Comparison of ENCODE assay signal across 20 cellular contexts in genomic region chr1:46551597-46552095, GRCh38. TPM values are rescaled to one million over a fixed set of nuclear protein-coding genes. Genes with fewer than 3 reads are reported as not detected.
"Had no signal": no experiment of that assay in that cellular context is flagged by ENCODE, and none has a peak within 500 bp of the region (broad histone marks: within the 10 kb centered on the region; RNA-seq: fewer than 3 reads in every experiment).

TSS of gene KNCN (minus strand) at chr1:46551647. CDS start at chr1:46551215, 432 bp downstream.

- H3K9me3 ChIP-seq: breast epithelium, gastrocnemius medialis, heart right ventricle, lower lobe of right lung, tibial artery, uterus had no signal

- H3K4me1 Mint-ChIP-seq: mesothelial cell of epicardium had no signal

- H3K79me2 ChIP-seq: parathyroid adenoma had no signal

- H3K36me3 ChIP-seq: breast epithelium, gastrocnemius medialis, heart right ventricle, lower lobe of right lung, tibial artery, uterus had no signal

- H3K9me3 Mint-ChIP-seq: activated naive CD8-positive, alpha-beta T cell treated with anti-CD3 and anti-CD28 coated beads for 36 hours; mesothelial cell of epicardium; stimulated activated memory B cell treated with anti-CD40 and anti-IgM and Interleukin-4, amounts not matched to agents 10 μg/mL and 1 μg/mL and 100 μg/mL, for 72 hours had no signal

- H3K4me1 ChIP-seq: breast epithelium, gastrocnemius medialis, lower lobe of right lung, parathyroid adenoma, tibial artery, uterus had no signal

- H3K27ac Mint-ChIP-seq: mesothelial cell of epicardium; stimulated activated memory B cell treated with anti-CD40 and anti-IgM and Interleukin-4, amounts not matched to agents 10 μg/mL and 1 μg/mL and 100 μg/mL, for 72 hours had no signal

- ATAC-seq: activated CD4-positive, CD25-positive, alpha-beta regulatory T cell treated with anti-CD3 and anti-CD28 coated beads, Interleukin-2, amount 50 U/mL, for 24 hours; activated CD8-positive, alpha-beta memory T cell treated with anti-CD3 and anti-CD28 coated beads, Interleukin-2, amount 10 ng/mL, durations not matched to agents 7 days and 5 days; gastrocnemius medialis; heart right ventricle; lower lobe of right lung; stimulated activated memory B cell treated with anti-CD40 and anti-IgM and Interleukin-4, amounts not matched to agents 10 μg/mL and 1 μg/mL and 100 μg/mL, for 72 hours had no signal

- DNase-seq: activated CD8-positive, alpha-beta memory T cell treated with anti-CD3 and anti-CD28 coated beads, Interleukin-2, amount 10 ng/mL, durations not matched to agents 7 days and 5 days; activated naive CD8-positive, alpha-beta T cell treated with anti-CD3 and anti-CD28 coated beads for 36 hours; activated T-cell treated with anti-CD3 and anti-CD28 coated beads, Interleukin-2, amount 50 U/mL, for 1 hour; anterior cingulate cortex; dermis blood vessel endothelial cell; gastrocnemius medialis; heart right ventricle; lower lobe of right lung; T-helper 9 cell; uterus had no signal

- H3K27me3 ChIP-seq: uterus had no signal

- H3K4me3 Mint-ChIP-seq: activated CD8-positive, alpha-beta memory T cell treated with anti-CD3 and anti-CD28 coated beads, Interleukin-2, amount 10 ng/mL, durations not matched to agents 7 days and 5 days; activated naive CD8-positive, alpha-beta T cell treated with anti-CD3 and anti-CD28 coated beads for 36 hours; mesothelial cell of epicardium; stimulated activated memory B cell treated with anti-CD40 and anti-IgM and Interleukin-4, amounts not matched to agents 10 μg/mL and 1 μg/mL and 100 μg/mL, for 72 hours had no signal

- H3K9ac ChIP-seq: parathyroid adenoma had no signal

- H3K36me3 Mint-ChIP-seq: activated CD8-positive, alpha-beta memory T cell treated with anti-CD3 and anti-CD28 coated beads, Interleukin-2, amount 10 ng/mL, durations not matched to agents 7 days and 5 days; activated naive CD8-positive, alpha-beta T cell treated with anti-CD3 and anti-CD28 coated beads for 36 hours; mesothelial cell of epicardium; stimulated activated memory B cell treated with anti-CD40 and anti-IgM and Interleukin-4, amounts not matched to agents 10 μg/mL and 1 μg/mL and 100 μg/mL, for 72 hours had no signal

- H2AFZ ChIP-seq: parathyroid adenoma had no signal

- H3K4me3 ChIP-seq: breast epithelium, gastrocnemius medialis, heart right ventricle, lower lobe of right lung, tibial artery, uterus had no signal

- H3K27ac ChIP-seq: breast epithelium, gastrocnemius medialis, heart right ventricle, lower lobe of right lung, parathyroid adenoma, tibial artery, uterus had no signal

RNA-seq across cellular contexts. Expression of gene KNCN, which starts in this region (rescaled TPM):
- total RNA-seq: activated CD8-positive, alpha-beta memory T cell treated with anti-CD3 and anti-CD28 coated beads, Interleukin-2, amount 10 ng/mL, durations not matched to agents 7 days and 5 days; activated naive CD8-positive, alpha-beta T cell treated with anti-CD3 and anti-CD28 coated beads for 36 hours; breast epithelium; cerebellum; dermis blood vessel endothelial cell; gastrocnemius medialis; heart right ventricle; left colon; lower lobe of right lung; mesothelial cell of epicardium; renal cortical epithelial cell; subcutaneous adipose tissue; uterus had no signal
- polyA plus RNA-seq: heart right ventricle had no signal
